ENCODE assay signal across 1 cellular context in the genomic region with DNA sequence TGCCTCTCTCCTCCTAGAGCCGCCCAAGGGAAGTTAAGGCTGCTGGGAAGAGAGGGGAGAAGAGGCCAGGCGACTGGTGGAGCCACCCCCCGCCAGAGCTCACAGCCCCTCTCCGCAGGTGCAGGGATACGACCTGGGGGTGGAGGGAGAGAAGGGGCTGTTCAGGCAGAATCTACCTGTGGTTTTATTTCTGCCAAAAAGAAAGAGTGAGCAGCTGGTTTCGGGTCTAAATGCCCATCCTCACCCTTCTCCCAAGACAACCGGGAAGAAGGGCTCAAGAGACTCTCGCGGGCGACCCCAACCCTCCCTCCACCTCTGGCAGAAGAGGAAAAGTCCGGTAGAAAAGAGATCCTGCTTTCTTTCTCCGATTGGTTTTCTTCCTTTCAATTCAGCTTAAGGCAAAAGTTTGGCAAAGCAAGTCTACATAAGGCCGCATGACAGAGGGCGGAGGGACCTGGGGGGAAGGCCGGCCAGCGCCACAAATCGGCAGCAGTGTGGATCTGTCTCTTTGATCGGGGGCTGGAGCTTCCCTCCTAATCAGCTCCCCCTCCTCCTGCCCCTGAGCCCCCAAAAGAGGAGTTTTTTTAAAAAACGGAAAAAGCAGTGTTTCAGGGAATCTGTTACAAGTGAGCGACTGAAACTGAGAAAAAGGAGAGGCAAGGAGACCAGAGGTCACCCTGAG.
TF ChIP-seq lines count a peak whose summit lies in the region.

No MANE protein-coding gene starts in this region.

TF ChIP-seq in SK-N-SH treated with all-trans-retinoic acid at 6 μM for 48 hours, 23 proteins besides CTCF, POLR2A, EP300 and RAD21 (continued from another document):
- TF ChIP-seq, protein P1, sequence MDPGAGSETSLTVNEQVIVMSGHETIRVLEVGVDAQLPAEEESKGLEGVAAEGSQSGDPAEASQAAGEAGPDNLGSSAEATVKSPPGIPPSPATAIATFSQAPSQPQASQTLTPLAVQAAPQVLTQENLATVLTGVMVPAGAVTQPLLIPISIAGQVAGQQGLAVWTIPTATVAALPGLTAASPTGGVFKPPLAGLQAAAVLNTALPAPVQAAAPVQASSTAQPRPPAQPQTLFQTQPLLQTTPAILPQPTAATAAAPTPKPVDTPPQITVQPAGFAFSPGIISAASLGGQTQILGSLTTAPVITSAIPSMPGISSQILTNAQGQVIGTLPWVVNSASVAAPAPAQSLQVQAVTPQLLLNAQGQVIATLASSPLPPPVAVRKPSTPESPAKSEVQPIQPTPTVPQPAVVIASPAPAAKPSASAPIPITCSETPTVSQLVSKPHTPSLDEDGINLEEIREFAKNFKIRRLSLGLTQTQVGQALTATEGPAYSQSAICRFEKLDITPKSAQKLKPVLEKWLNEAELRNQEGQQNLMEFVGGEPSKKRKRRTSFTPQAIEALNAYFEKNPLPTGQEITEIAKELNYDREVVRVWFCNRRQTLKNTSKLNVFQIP (CRISPR knock-in tag; IDR thresholded peaks at IDR 0.05; ENCODE audit: borderline replicate concordance, low read depth) = no peak
- TF ChIP-seq ZNF565 (CRISPR knock-in tag; conservative IDR thresholded peaks at IDR 0.05; ENCODE audit: low read depth) = no peak
